Comparison of ENCODE assay signal across 19 cellular contexts in genomic region chr11:44725016-44725651, GRCh38. TPM values are rescaled to one million over a fixed set of nuclear protein-coding genes. Genes with fewer than 3 reads are reported as not detected.
DNase-seq lines count a peak whose midpoint lies in the region; ATAC-seq and TF ChIP-seq lines count a peak whose summit lies in the region.
"Had no signal": no experiment of that assay in that cellular context is flagged by ENCODE, and none has a peak within 500 bp of the region (broad histone marks: within the 10 kb centered on the region; RNA-seq: fewer than 3 reads in every experiment).

No MANE protein-coding gene starts in this region.

- no peak overlapping the region for H3T11ph ChIP-seq in H9 (ENCODE audit: low read length)

- no peak overlapping the region for H3K27ac ChIP-seq in H9 (ENCODE audit: insufficient read length, low read depth, low read length)
- H3K27ac ChIP-seq in endodermal cell (ENCODE audit: low read depth, low read length): no peak overlapping the region
- H3K27ac ChIP-seq: HL-60 had no signal

- no peak overlapping the region for H3K18ac ChIP-seq in H9 (ENCODE audit: insufficient read length, low read depth, low read length)

- H3K9me3 Mint-ChIP-seq in T-helper 1 cell treated with Interleukin-12 subunit alpha and Interleukin-12 subunit beta and Interleukin-4 antibody, amounts not matched to agents 30 μg/mL and 1 μg/mL, for 36 hours: no peaks in the 10 kb centered on the region
- H3K9me3 Mint-ChIP-seq in H9 (no peaks in the 10 kb centered on the region; a peak in 1 of 5 replicates), endodermal cell (peaks cover 6% of the 10 kb centered on the region), neural crest cell (no peaks in the 10 kb centered on the region)
- H3K9me3 Mint-ChIP-seq: natural killer cell treated with Interleukin-12 subunit alpha and Interleukin-12 subunit beta and Interleukin-15 and Interleukin-18, amount 100 ng/mL, for 72 hours had no signal

- H3K4me2 ChIP-seq in H9 (ENCODE audit: insufficient read depth, insufficient read length, low read length): no peak overlapping the region

- H3K79me1 ChIP-seq in H9 (ENCODE audit: insufficient read depth, low read depth, low read length, poor library complexity, severe bottlenecking): no peaks in the 10 kb centered on the region

- peaks cover 2% of the 10 kb centered on the region for H3K36me3 Mint-ChIP-seq in T-helper 1 cell treated with Interleukin-12 subunit alpha and Interleukin-12 subunit beta and Interleukin-4 antibody, amounts not matched to agents 30 μg/mL and 1 μg/mL, for 36 hours (ENCODE audit: low read depth)
- no peaks in the 10 kb centered on the region for H3K36me3 Mint-ChIP-seq in H9 (ENCODE audit: insufficient read depth in 1 of 3, low read depth in 3 of 3)
- H3K36me3 Mint-ChIP-seq in endodermal cell (ENCODE audit: low read depth): peaks cover 3% of the 10 kb centered on the region
- no peaks in the 10 kb centered on the region for H3K36me3 Mint-ChIP-seq in neural crest cell (ENCODE audit: low read depth)
- H3K36me3 Mint-ChIP-seq: natural killer cell treated with Interleukin-12 subunit alpha and Interleukin-12 subunit beta and Interleukin-15 and Interleukin-18, amount 100 ng/mL, for 72 hours had no signal

- no peak for ATAC-seq in omental fat pad (ENCODE audit: low FRiP score)
- ATAC-seq: esophagus mucosa; natural killer cell treated with Interleukin-12 subunit alpha and Interleukin-12 subunit beta and Interleukin-15 and Interleukin-18, amount 100 ng/mL, for 72 hours; PC-3 had no signal

- H3K4me1 Mint-ChIP-seq in T-helper 1 cell treated with Interleukin-12 subunit alpha and Interleukin-12 subunit beta and Interleukin-4 antibody, amounts not matched to agents 30 μg/mL and 1 μg/mL, for 36 hours (ENCODE audit: low read depth): peaks cover 32% of the 10 kb centered on the region
- peaks cover 49 to 56% of the 10 kb centered on the region in 2 experiments for H3K4me1 Mint-ChIP-seq in H9
- H3K4me1 Mint-ChIP-seq in endodermal cell: peaks cover 36% of the 10 kb centered on the region
- peaks cover 57% of the 10 kb centered on the region for H3K4me1 Mint-ChIP-seq in neural crest cell

- H3K27me3 Mint-ChIP-seq in T-helper 1 cell treated with Interleukin-12 subunit alpha and Interleukin-12 subunit beta and Interleukin-4 antibody, amounts not matched to agents 30 μg/mL and 1 μg/mL, for 36 hours (ENCODE audit: low read depth): peaks cover 20% of the 10 kb centered on the region
- H3K27me3 Mint-ChIP-seq in H9 (ENCODE audit: low read depth): peaks cover 61% of the 10 kb centered on the region
- H3K27me3 Mint-ChIP-seq in endodermal cell (ENCODE audit: insufficient read depth): peaks cover 37% of the 10 kb centered on the region
- no peaks in the 10 kb centered on the region for H3K27me3 Mint-ChIP-seq in neural crest cell (ENCODE audit: low read depth)

- peak overlapping the region; percentile 26 for H2BK12ac ChIP-seq in H9 (ENCODE audit: insufficient read length, low read depth, low read length)

- no peak overlapping the region for H2BK20ac ChIP-seq in H9 (ENCODE audit: low read depth, low read length, poor library complexity, severe bottlenecking)

- H3K27me3 ChIP-seq in H9 (ENCODE audit: insufficient read depth, low read length) (peaks cover 20% of the 10 kb centered on the region), endodermal cell (ENCODE audit: control insufficient read depth, insufficient read depth, low read length, poor library complexity, severe bottlenecking) (no peaks in the 10 kb centered on the region)
- H3K27me3 ChIP-seq: uterus had no signal

- no peak overlapping the region for H3K56ac ChIP-seq in H9 (ENCODE audit: insufficient read length, low read depth, low read length)

- no CpG with 5 or more reads among the region's 11 CpGs for WGBS in H9 (ENCODE audit: extremely low coverage, insufficient read length, low lambda C conversion rate)
- WGBS in endodermal cell (ENCODE audit: insufficient coverage in 1 of 2, insufficient read length in 1 of 2), 2 experiments: 48 to 72% methylated on average over 8 to 11 of the region's 11 CpGs

- DNase-seq in T-helper 1 cell: no peak
- no peak for DNase-seq in H9
- peak; percentile 56 for DNase-seq in endodermal cell
- no peak for DNase-seq in neural crest cell (ENCODE audit: low read depth, low spot score)
- no peak for DNase-seq in GM19238 (ENCODE audit: insufficient read length, low spot score)
- no peak for DNase-seq in stimulated activated CD4-positive, alpha-beta T cell treated with anti-CD3 and anti-CD28 coated beads, Interleukin-4, amount 100 ng/mL, for 1 hour
- DNase-seq in omental fat pad (ENCODE audit: low spot score): no peak
- DNase-seq: activated CD4-positive, CD25-positive, alpha-beta regulatory T cell treated with anti-CD3 and anti-CD28 coated beads, Interleukin-2, amount 50 U/mL, for 72 hours; activated CD8-positive, alpha-beta memory T cell treated with anti-CD3 and anti-CD28 coated beads, Interleukin-2, amount 50 U/mL, for 4 hours; HCEC 1CT; Karpas-422; NCI-H1436; NCI-H510A treated with DMSO at 0.1 percent for 48 hours; PC-3; uterus had no signal

- no peak overlapping the region for H3K14ac ChIP-seq in H9 (ENCODE audit: insufficient read depth, low read length)

- H2AFZ ChIP-seq in H9 (ENCODE audit: low read length): no peak overlapping the region

- H2BK15ac ChIP-seq in H9 (ENCODE audit: low read depth, low read length): no peak overlapping the region

- H3K27ac Mint-ChIP-seq in T-helper 1 cell treated with Interleukin-12 subunit alpha and Interleukin-12 subunit beta and Interleukin-4 antibody, amounts not matched to agents 30 μg/mL and 1 μg/mL, for 36 hours: no peak overlapping the region
- no peak overlapping the region; a peak in 1 of 7 replicates for H3K27ac Mint-ChIP-seq in H9
- H3K27ac Mint-ChIP-seq in endodermal cell: no peak overlapping the region
- peak overlapping the region; percentile 32 for H3K27ac Mint-ChIP-seq in neural crest cell (ENCODE audit: unreplicated experiment)
- H3K27ac Mint-ChIP-seq: natural killer cell treated with Interleukin-12 subunit alpha and Interleukin-12 subunit beta and Interleukin-15 and Interleukin-18, amount 100 ng/mL, for 72 hours had no signal

- no peak overlapping the region for H4K5ac ChIP-seq in H9 (ENCODE audit: insufficient read length, low read depth, low read length)

- no peak overlapping the region for H4K8ac ChIP-seq in H9 (replicated peaks; ENCODE audit: insufficient read length, low read depth, low read length)

- no peak overlapping the region for H2BK5ac ChIP-seq in H9 (ENCODE audit: insufficient read length, low read length)

- H3K9ac ChIP-seq in H9 (ENCODE audit: extremely low read depth, insufficient read length, low read length): no peak overlapping the region
- H3K9ac ChIP-seq in endodermal cell (ENCODE audit: extremely low read depth, low read length, poor library complexity, severe bottlenecking): no peak overlapping the region

- H3K4me3 ChIP-seq in endodermal cell (ENCODE audit: low read length): no peak overlapping the region
- H3K4me3 ChIP-seq: uterus had no signal

- H4K20me1 ChIP-seq in H9 (ENCODE audit: control insufficient read depth, insufficient read depth, insufficient read length): no peaks in the 10 kb centered on the region

- TF ChIP-seq CTCF in H9 (conservative IDR thresholded peaks at IDR 0.05): no peak
- no peak for TF ChIP-seq CTCF in endodermal cell (conservative IDR thresholded peaks at IDR 0.05)
- TF ChIP-seq CTCF in neural crest cell (conservative IDR thresholded peaks at IDR 0.05): no peak
- TF ChIP-seq CTCF in omental fat pad (IDR thresholded peaks at IDR 0.05): no peak

- no peak overlapping the region for H4K91ac ChIP-seq in H9 (ENCODE audit: insufficient read length, low read depth, low read length)

- H3K4me3 Mint-ChIP-seq in T-helper 1 cell treated with Interleukin-12 subunit alpha and Interleukin-12 subunit beta and Interleukin-4 antibody, amounts not matched to agents 30 μg/mL and 1 μg/mL, for 36 hours: peak overlapping the region; percentile 53
- H3K4me3 Mint-ChIP-seq in H9 (peak overlapping the region in 1 of 2 experiments; percentile 76; a peak in 2 of 5 replicates), endodermal cell (peak overlapping the region; percentile 69), neural crest cell (peak overlapping the region; percentile 86)

- H3K9me3 ChIP-seq in H9 (ENCODE audit: control insufficient read depth, low read depth, low read length) (no peaks in the 10 kb centered on the region), endodermal cell (ENCODE audit: control insufficient read depth, low read length) (no peaks in the 10 kb centered on the region)
- H3K9me3 ChIP-seq: uterus had no signal

- H3K23me2 ChIP-seq in H9 (ENCODE audit: insufficient read length, low read depth, low read length, poor library complexity, severe bottlenecking): peaks cover 18% of the 10 kb centered on the region

- H2BK120ac ChIP-seq in H9 (ENCODE audit: low read depth, low read length, poor library complexity, severe bottlenecking): no peak overlapping the region

- no peak overlapping the region for H3K23ac ChIP-seq in H9 (ENCODE audit: insufficient read length, low read depth, low read length)

- no peaks in the 10 kb centered on the region for H3K36me3 ChIP-seq in endodermal cell (ENCODE audit: control insufficient read depth, insufficient read depth, low read length)
- H3K36me3 ChIP-seq: uterus had no signal

- peaks cover 12% of the 10 kb centered on the region; the same call in 1 of the 2 replicates for H3K4me1 ChIP-seq in H9 (ENCODE audit: insufficient read depth, low read length)
- H3K4me1 ChIP-seq in endodermal cell (ENCODE audit: control insufficient read depth, insufficient read depth, low read length): no peaks in the 10 kb centered on the region
- H3K4me1 ChIP-seq: uterus had no signal

- no peak overlapping the region for H3K4ac ChIP-seq in H9 (ENCODE audit: low read depth, low read length)

- H3K79me2 ChIP-seq in H9 (ENCODE audit: insufficient read depth, low read length): no peaks in the 10 kb centered on the region

- no peak overlapping the region for H2AK5ac ChIP-seq in H9 (ENCODE audit: insufficient read length, low read length)

RNA-seq across cellular contexts. Expression of gene TSPAN18, which starts 1.6 kb away (rescaled TPM):
- total RNA-seq in H9 (2021) (25.3 and 26.5 TPM in 2 replicates), endodermal cell (10 to 100 TPM; 28.0 to 28.7 TPM), neural crest cell (116 and 125 TPM in 2 replicates), omental fat pad (10 to 100 TPM in 1 of 4 donors, 1 to 10 TPM in 3; 2.2 to 18.1 (median 3.4) TPM)
- polyA plus RNA-seq in endodermal cell (2013, experiment 1 of 2): 96.1 TPM
- 74.6 TPM for polyA plus RNA-seq in endodermal cell (2013, experiment 2 of 2)
- total RNA-seq: PC-3 had no signal
